In genomic region chr12:110780448-110780847, GRCh38 we compare ENCODE assay signal across 14 cellular contexts. TPM values are rescaled to one million over a fixed set of nuclear protein-coding genes. Genes with fewer than 3 reads are reported as not detected.
DNase-seq lines count a peak whose midpoint lies in the region; ATAC-seq, FAIRE-seq and TF ChIP-seq lines count a peak whose summit lies in the region.
"Had no signal": no experiment of that assay in that cellular context is flagged by ENCODE, and none has a peak within 500 bp of the region (broad histone marks: within the 10 kb centered on the region; RNA-seq: fewer than 3 reads in every experiment).

No MANE protein-coding gene starts in this region.

- no peaks in the 10 kb centered on the region for H3K36me3 Mint-ChIP-seq in CD4-positive, alpha-beta T cell (ENCODE audit: low read depth)
- peaks cover 1% of the 10 kb centered on the region for H3K36me3 Mint-ChIP-seq in activated CD4-positive, alpha-beta T cell treated with anti-CD3 and anti-CD28 coated beads for 36 hours (ENCODE audit: low read depth)
- no peaks in the 10 kb centered on the region for H3K36me3 Mint-ChIP-seq in WTC11

- H3K36me3 ChIP-seq in HepG2 (replicated peaks in 1 of 2; ENCODE audit: control insufficient read depth in 1 of 2, insufficient read depth in 2 of 2, low read length in 2 of 2), result no peaks in the 10 kb centered on the region
- H3K36me3 ChIP-seq: tibial artery had no signal

- TF ChIP-seq CTCF in CD4-positive, alpha-beta T cell (IDR thresholded peaks at IDR 0.05), result no peak
- TF ChIP-seq CTCF in WTC11 (IDR thresholded peaks at IDR 0.05) (no peak), omental fat pad (IDR thresholded peaks at IDR 0.05) (no peak), HepG2 (CRISPR knock-in tag; IDR thresholded peaks at IDR 0.05) (no peak)

- H2AFZ ChIP-seq in HepG2 (ENCODE audit: low read length), result no peak overlapping the region

- no peak overlapping the region for H3K27ac ChIP-seq in CD4-positive, alpha-beta T cell (ENCODE audit: low read depth, low read length)
- H3K27ac ChIP-seq in HepG2 (ENCODE audit: extremely low read length, insufficient read depth, low read length), result no peak overlapping the region
- H3K27ac ChIP-seq: coronary artery, tibial artery had no signal

- no peak overlapping the region for H3K9ac ChIP-seq in HepG2 (ENCODE audit: insufficient read depth, low read depth, low read length)

- no peak for TF ChIP-seq RAD21 in HepG2 (CRISPR knock-in tag; IDR thresholded peaks at IDR 0.05)

- H3K27ac Mint-ChIP-seq in CD4-positive, alpha-beta T cell, result peak overlapping the region; percentile 77
- peak overlapping the region; percentile 99 for H3K27ac Mint-ChIP-seq in activated CD4-positive, alpha-beta T cell treated with anti-CD3 and anti-CD28 coated beads for 36 hours
- no peak overlapping the region for H3K27ac Mint-ChIP-seq in WTC11
- H3K27ac Mint-ChIP-seq: nephron had no signal

- H3K9me3 Mint-ChIP-seq in CD4-positive, alpha-beta T cell, result no peaks in the 10 kb centered on the region
- no peaks in the 10 kb centered on the region for H3K9me3 Mint-ChIP-seq in activated CD4-positive, alpha-beta T cell treated with anti-CD3 and anti-CD28 coated beads for 36 hours (ENCODE audit: low read depth)
- H3K9me3 Mint-ChIP-seq in WTC11, result no peaks in the 10 kb centered on the region; the same call in 1 of the 2 replicates
- H3K9me3 Mint-ChIP-seq: nephron had no signal

- CTCF ChIA-PET in CD4-positive, alpha-beta T cell (lab: Charles Lee), result no interaction called here
- CTCF ChIA-PET in activated CD4-positive, alpha-beta T cell treated with anti-CD3 and anti-CD28 coated beads for 36 hours (lab: Charles Lee), result no interaction called here
- CTCF ChIA-PET in WTC11 (lab: Charles Lee), result no interaction called here
- CTCF ChIA-PET in HepG2 (lab: Yijun Ruan, JAX; ENCODE audit: low intra/inter-chr PET ratio, low total read pairs), result no interaction called here

- peaks cover 44% of the 10 kb centered on the region for H3K4me1 Mint-ChIP-seq in CD4-positive, alpha-beta T cell (ENCODE audit: low read depth)
- peaks cover 65% of the 10 kb centered on the region for H3K4me1 Mint-ChIP-seq in activated CD4-positive, alpha-beta T cell treated with anti-CD3 and anti-CD28 coated beads for 36 hours
- peaks cover 25% of the 10 kb centered on the region for H3K4me1 Mint-ChIP-seq in WTC11
- H3K4me1 Mint-ChIP-seq: nephron had no signal

- no peak for FAIRE-seq in HepG2 (lab: Jason Lieb, UNC)
- FAIRE-seq: keratinocyte had no signal

- no peaks in the 10 kb centered on the region for H3K79me2 ChIP-seq in HepG2 (ENCODE audit: insufficient read depth, low read length)

- TF ChIP-seq EP300 in HepG2 (IDR thresholded peaks at IDR 0.05; ENCODE audit: low read depth in 2 of 2, low read length in 2 of 2) (no peak), HepG2 (CRISPR knock-in tag; IDR thresholded peaks at IDR 0.05; ENCODE audit: borderline replicate concordance) (no peak)

- H3K4me3 ChIP-seq in HepG2 (replicated peaks in 1 of 3; ENCODE audit: insufficient read depth in 1 of 3, low read depth in 2 of 3, low read length in 3 of 3), result no peak overlapping the region
- H3K4me3 ChIP-seq: coronary artery, tibial artery had no signal

- in situ Hi-C loops in HepG2 (cut with HindIII; ENCODE audit: extremely low pct_ligation_motif_present, low pct_unique_long_range_greater_than_20kb), result no loop called here

- no peak for TF ChIP-seq POLR2A in HepG2 (IDR thresholded peaks at IDR 0.05; ENCODE audit: insufficient read depth in 1 of 2, low read depth in 2 of 2, low read length in 2 of 2)

- H3K4me3 Mint-ChIP-seq in CD4-positive, alpha-beta T cell, result peak overlapping the region; percentile 42
- peak overlapping the region; percentile 13 for H3K4me3 Mint-ChIP-seq in activated CD4-positive, alpha-beta T cell treated with anti-CD3 and anti-CD28 coated beads for 36 hours
- H3K4me3 Mint-ChIP-seq in WTC11, result no peak overlapping the region
- H3K4me3 Mint-ChIP-seq: nephron had no signal

- no peaks in the 10 kb centered on the region for H3K27me3 ChIP-seq in CD4-positive, alpha-beta T cell (ENCODE audit: control insufficient read depth, insufficient read depth, low read length)
- peaks cover 0 to 10% of the 10 kb centered on the region in 2 experiments; a peak in 2 of 5 replicates for H3K27me3 ChIP-seq in HepG2 (ENCODE audit: control insufficient read depth in 1 of 2, insufficient read depth in 2 of 2, low read length in 2 of 2)

- intact Hi-C loops in CD4-positive, alpha-beta T cell (cut with DNase I, micrococcal nuclease), result loop anchor here in 1 of 2 experiments (1.0 to 5.0 kb wide), 2 partner anchors 38 to 46 kb away; partner anchors contain the start of gene PPP1CC
- intact Hi-C loops in activated CD4-positive, alpha-beta T cell treated with anti-CD3 and anti-CD28 coated beads for 36 hours (cut with DNase I, micrococcal nuclease), result loop anchor here in 1 of 2 experiments (1.0 kb wide), 1 partner anchor 312 kb away; the partner anchor contains the start of genes FAM216A and GPN3
- intact Hi-C loops in HepG2 (cut with micrococcal nuclease; ENCODE audit: unreplicated experiment), result no loop called here

- H4K20me1 ChIP-seq in HepG2 (ENCODE audit: insufficient read depth, low read length), result no peaks in the 10 kb centered on the region

- H3K27me3 Mint-ChIP-seq in CD4-positive, alpha-beta T cell, result no peaks in the 10 kb centered on the region
- H3K27me3 Mint-ChIP-seq in activated CD4-positive, alpha-beta T cell treated with anti-CD3 and anti-CD28 coated beads for 36 hours, result no peaks in the 10 kb centered on the region
- H3K27me3 Mint-ChIP-seq in WTC11 (ENCODE audit: low read depth), result no peaks in the 10 kb centered on the region; the same call in none of the 2 replicates

- peaks cover 12% of the 10 kb centered on the region; the same call in 1 of the 2 replicates for H3K4me1 ChIP-seq in HepG2 (ENCODE audit: insufficient read depth, low read length)
- H3K4me1 ChIP-seq: tibial artery had no signal

- BruUV-seq in HepG2 (replicated peaks; lab: Mats Ljungman, UMichigan), result no TSS peak

- POLR2A ChIA-PET in CD4-positive, alpha-beta T cell (lab: Charles Lee), result no interaction called here
- POLR2A ChIA-PET in activated CD4-positive, alpha-beta T cell treated with anti-CD3 and anti-CD28 coated beads for 36 hours (lab: Charles Lee), result no interaction called here
- POLR2A ChIA-PET in WTC11 (lab: Charles Lee) (no interaction called here), HepG2 (lab: Yijun Ruan, JAX) (no interaction called here)

- H3K9me3 ChIP-seq in CD4-positive, alpha-beta T cell (ENCODE audit: control insufficient read depth, low read length), result no peaks in the 10 kb centered on the region
- H3K9me3 ChIP-seq in HepG2 (ENCODE audit: low read length), result no peaks in the 10 kb centered on the region
- H3K9me3 ChIP-seq: tibial artery had no signal

- ATAC-seq in CD4-positive, alpha-beta T cell (ENCODE audit: poor library complexity), result peak; percentile 88
- peak; percentile 45 for ATAC-seq in activated CD4-positive, alpha-beta T cell treated with anti-CD3 and anti-CD28 coated beads for 36 hours
- no peak for ATAC-seq in WTC11
- no peak for ATAC-seq in omental fat pad (ENCODE audit: low FRiP score)
- no peak for ATAC-seq in HepG2

- no peak overlapping the region for H3K4me2 ChIP-seq in HepG2 (ENCODE audit: low read depth, low read length)

- 60% methylated on average over 4 of the region's 4 CpGs for WGBS in HepG2 (ENCODE audit: low lambda C conversion rate)

- DNase-seq in CD4-positive, alpha-beta T cell, result peak; percentile 4 to 49 (median 25)
- DNase-seq in activated CD4-positive, alpha-beta T cell treated with anti-CD3 and anti-CD28 coated beads for 36 hours, result peak; percentile 74
- peak; percentile 19 for DNase-seq in activated T-helper 9 cell treated with anti-CD3 and anti-CD28 coated beads, Interleukin-2, amount 50 U/mL, for 16 hours (ENCODE audit: low read depth)
- peak; percentile 10 to 24 for DNase-seq in stimulated activated CD4-positive, alpha-beta T cell treated with anti-CD3 and anti-CD28 coated beads, Interleukin-15, amount 100 ng/mL, for 1 hour (ENCODE audit: low read depth in 1 of 2, low spot score in 1 of 2)
- DNase-seq in WTC11 (ENCODE audit: low spot score) (no peak), omental fat pad (ENCODE audit: low spot score) (no peak), HepG2 (ENCODE audit: low spot score) (no peak), cerebellar cortex (ENCODE audit: low spot score) (no peak)
- DNase-seq: DMS153, NCI-H2107, tibial artery had no signal

TF ChIP-seq in HepG2, 621 proteins besides CTCF, POLR2A, EP300 and RAD21 (continues in another document):
- no peak for TF ChIP-seq REXO4 (CRISPR knock-in tag; IDR thresholded peaks at IDR 0.05; ENCODE audit: borderline replicate concordance)

RNA-seq across cellular contexts. Expression of gene PPP1CC, which starts 37.8 kb away (rescaled TPM):
- 100 to 1,000 TPM; 146 to 150 TPM for total RNA-seq in CD4-positive, alpha-beta T cell
- 100 to 1,000 TPM; 201 to 283 TPM for total RNA-seq in activated CD4-positive, alpha-beta T cell treated with anti-CD3 and anti-CD28 coated beads for 36 hours
- total RNA-seq in WTC11 (2021) (313 to 321 TPM (median 316 TPM) in 3 replicates), omental fat pad (100 to 1,000 TPM in 2 of 4 donors, 10 to 100 TPM in 2; 87.3 to 127 (median 104) TPM), HepG2 (2016; rRNA removed; fragmentation: Illumina TruSeq; extraction: Trizol) (187 and 277 TPM in 2 replicates)
- 112 and 117 TPM in 2 replicates for total RNA-seq in HepG2 (2016; cell fraction: cytosol; rRNA removed; fragmentation: Illumina TruSeq; extraction: Trizol; ENCODE audit: low read depth)
- total RNA-seq in HepG2 (2016; cell fraction: insoluble cytoplasmic fraction; rRNA removed; fragmentation: Illumina TruSeq; extraction: Trizol), result 187 and 271 TPM in 2 replicates
- 307 and 332 TPM in 2 replicates for total RNA-seq in HepG2 (2016; cell fraction: membrane; rRNA removed; fragmentation: Illumina TruSeq; extraction: Trizol)
- total RNA-seq in HepG2 (2016; cell fraction: nucleus; rRNA removed; fragmentation: Illumina TruSeq; extraction: Trizol), result 113 and 126 TPM in 2 replicates
- polyA plus RNA-seq in HepG2 (2011; rRNA removed), result 133 and 178 TPM in 2 replicates
- polyA plus RNA-seq in HepG2 (2011; cell fraction: cytosol; rRNA removed), result 72.4 and 101 TPM in 2 replicates
- 48.0 and 54.4 TPM in 2 replicates for polyA plus RNA-seq in HepG2 (2011; cell fraction: nucleus; rRNA removed)
- polyA plus RNA-seq in HepG2 (2012), result 156 and 233 TPM in 2 replicates
- polyA plus RNA-seq in HepG2 (2016; cell fraction: cytosol; fragmentation: Illumina TruSeq; extraction: Trizol; ENCODE audit: low read depth), result 144 and 159 TPM in 2 replicates
- polyA plus RNA-seq in HepG2 (2016; cell fraction: insoluble cytoplasmic fraction; fragmentation: Illumina TruSeq; extraction: Trizol; ENCODE audit: low read depth), result 329 and 330 TPM in 2 replicates
- polyA plus RNA-seq in HepG2 (2016; cell fraction: membrane; fragmentation: Illumina TruSeq; extraction: Trizol; ENCODE audit: low read depth), result 307 and 315 TPM in 2 replicates
- 168 and 174 TPM in 2 replicates for polyA plus RNA-seq in HepG2 (2016; cell fraction: nucleus; fragmentation: Illumina TruSeq; extraction: Trizol; ENCODE audit: insufficient read depth, low read depth)
- polyA minus RNA-seq in HepG2 (2011; rRNA and poly(A)+ RNA removed; ENCODE audit: low replicate concordance), result 69.1 TPM in 2 replicates
- polyA minus RNA-seq in HepG2 (2011; cell fraction: cytosol; rRNA and poly(A)+ RNA removed), result 110 and 111 TPM in 2 replicates
- 115 and 125 TPM in 2 replicates for polyA minus RNA-seq in HepG2 (2011; cell fraction: nucleus; rRNA and poly(A)+ RNA removed)

Comparison
In these comparisons a context has a peak if more than half of its experiments do, and no peak if none do; other contexts are left out.
1. ATAC-seq: peak in CD4-positive, alpha-beta T cell (single experiment) and activated CD4-positive, alpha-beta T cell treated with anti-CD3 and anti-CD28 coated beads for 36 hours (single experiment); none in WTC11 (single experiment), omental fat pad (single experiment) and HepG2 (single experiment).
2. DNase-seq: peak in CD4-positive, alpha-beta T cell (10 of 10), activated CD4-positive, alpha-beta T cell treated with anti-CD3 and anti-CD28 coated beads for 36 hours (single experiment), activated T-helper 9 cell treated with anti-CD3 and anti-CD28 coated beads, Interleukin-2, amount 50 U/mL, for 16 hours (single experiment) and stimulated activated CD4-positive, alpha-beta T cell treated with anti-CD3 and anti-CD28 coated beads, Interleukin-15, amount 100 ng/mL, for 1 hour (2 of 2); none in WTC11 (single experiment), omental fat pad (single experiment), HepG2 (single experiment) and cerebellar cortex (single experiment).